Comparison of ENCODE assay signal across 1 cellular context in genomic region chr1:211258756-211259595, GRCh38.
TF ChIP-seq lines count a peak whose summit lies in the region.

RCOR3 (plus strand) TSS chr1:211259366; CDS start chr1:211259561, 195 bp downstream.

TF ChIP-seq in HepG2, 621 proteins besides CTCF, POLR2A, EP300 and RAD21 (continued from another document):
- TF ChIP-seq GLI4 (CRISPR knock-in tag; IDR thresholded peaks at IDR 0.05; ENCODE audit: borderline replicate concordance): peak; percentile 86; the same call in 1 of the 2 replicates
- TF ChIP-seq PCBP2 (optimal IDR thresholded peaks at IDR 0.05; ENCODE audit: low read depth, low read length, poor library complexity, severe bottlenecking): no peak
- TF ChIP-seq NR2F1 (CRISPR knock-in tag; IDR thresholded peaks at IDR 0.05): peak in 1 of 2 experiments; percentile 44; a peak in 2 of 4 replicates
- TF ChIP-seq IRF2 (CRISPR knock-in tag; IDR thresholded peaks at IDR 0.05): no peak; the same call in 1 of the 2 replicates
- no peak; the same call in 1 of the 2 replicates for TF ChIP-seq ZNF713 (CRISPR knock-in tag; IDR thresholded peaks at IDR 0.05)
- TF ChIP-seq RXRA (CRISPR knock-in tag; IDR thresholded peaks at IDR 0.05): peak; percentile 84
- TF ChIP-seq RBAK (CRISPR knock-in tag; IDR thresholded peaks at IDR 0.05): no peak
- TF ChIP-seq ZNF709 (CRISPR knock-in tag; IDR thresholded peaks at IDR 0.05): peak; percentile 42; the same call in 1 of the 2 replicates
- no peak for TF ChIP-seq RORA (CRISPR knock-in tag; IDR thresholded peaks at IDR 0.05)
- TF ChIP-seq FOXO1 (CRISPR knock-in tag; IDR thresholded peaks at IDR 0.05): peak; percentile 67; the same call in 1 of the 2 replicates
- TF ChIP-seq ZBTB49 (CRISPR knock-in tag; IDR thresholded peaks at IDR 0.05; ENCODE audit: borderline replicate concordance): no peak
- peak; percentile 45; the same call in 1 of the 2 replicates for TF ChIP-seq E2F1 (CRISPR knock-in tag; IDR thresholded peaks at IDR 0.05)
- TF ChIP-seq ZNF670 (CRISPR knock-in tag; IDR thresholded peaks at IDR 0.05; ENCODE audit: borderline replicate concordance): peak; percentile 77; the same call in 1 of the 2 replicates
- peak; percentile 7 for TF ChIP-seq HES4 (CRISPR knock-in tag; IDR thresholded peaks at IDR 0.05; ENCODE audit: borderline replicate concordance)
- TF ChIP-seq NFIC (IDR thresholded peaks at IDR 0.05; ENCODE audit: low read length): no peak
- peak; percentile 95 for TF ChIP-seq KDM2A (CRISPR knock-in tag; IDR thresholded peaks at IDR 0.05; ENCODE audit: borderline replicate concordance, low read depth)
- peak; percentile 44; the same call in 1 of the 2 replicates for TF ChIP-seq PITX1 (CRISPR knock-in tag; IDR thresholded peaks at IDR 0.05)
- 0 out of 2 replicates have a peak, but pooled peaks have one; percentile 75 for TF ChIP-seq ZNF879 (CRISPR knock-in tag; IDR thresholded peaks at IDR 0.05)
- no peak for TF ChIP-seq SRF (IDR thresholded peaks at IDR 0.05; ENCODE audit: low read depth, low read length)
- TF ChIP-seq ZNF383 (CRISPR knock-in tag; IDR thresholded peaks at IDR 0.05; ENCODE audit: borderline replicate concordance): no peak
- peak; percentile 86 for TF ChIP-seq KAT8 (CRISPR knock-in tag; IDR thresholded peaks at IDR 0.05)
- TF ChIP-seq ESRRA (CRISPR knock-in tag; IDR thresholded peaks at IDR 0.05; ENCODE audit: low read depth): peak; percentile 66; the same call in 1 of the 2 replicates
- peak; percentile 31; the same call in 1 of the 2 replicates for TF ChIP-seq ZBTB38 (CRISPR knock-in tag; IDR thresholded peaks at IDR 0.05)
- no peak for TF ChIP-seq ZKSCAN1 (IDR thresholded peaks at IDR 0.05; ENCODE audit: low read length)
- no peak for TF ChIP-seq NCOA2 (CRISPR knock-in tag; IDR thresholded peaks at IDR 0.05)
- peak; percentile 99 for TF ChIP-seq ZNF639 (CRISPR knock-in tag; conservative IDR thresholded peaks at IDR 0.05)
- no peak for TF ChIP-seq SRSF9 (IDR thresholded peaks at IDR 0.05; ENCODE audit: borderline replicate concordance, insufficient read depth, low read depth, low read length, poor library complexity, severe bottlenecking)
- TF ChIP-seq HMGA1 (CRISPR knock-in tag; conservative IDR thresholded peaks at IDR 0.05): no peak
- peak; percentile 90; the same call in 1 of the 2 replicates for TF ChIP-seq ZNF598 (CRISPR knock-in tag; IDR thresholded peaks at IDR 0.05; ENCODE audit: borderline replicate concordance)
- TF ChIP-seq KDM3A (CRISPR knock-in tag; IDR thresholded peaks at IDR 0.05; ENCODE audit: low read depth): peak; percentile 88
- no peak for TF ChIP-seq ZNF282 (IDR thresholded peaks at IDR 0.05; ENCODE audit: partially characterized antibody)
- TF ChIP-seq ADNP (CRISPR knock-in tag; IDR thresholded peaks at IDR 0.05): no peak
- TF ChIP-seq CEBPZ (IDR thresholded peaks at IDR 0.05; ENCODE audit: low read length): no peak
- peak; percentile 68; the same call in 1 of the 2 replicates for TF ChIP-seq DNMT3B (CRISPR knock-in tag; conservative IDR thresholded peaks at IDR 0.05)
- no peak for TF ChIP-seq MAFK (conservative IDR thresholded peaks at IDR 0.05 in 1 of 2, IDR thresholded peaks at IDR 0.05 in 1 of 2; ENCODE audit: low read length in 2 of 2)
- no peak for TF ChIP-seq ARHGAP35 (CRISPR knock-in tag; IDR thresholded peaks at IDR 0.05; ENCODE audit: borderline replicate concordance)
